Comparison of ENCODE assay signal across 1 cellular context in genomic region chr5:75235711-75236110, GRCh38.
TF ChIP-seq lines count a peak whose summit lies in the region.

No MANE protein-coding gene starts in this region.

TF ChIP-seq in HepG2, 621 proteins besides CTCF, POLR2A, EP300 and RAD21:
- TF ChIP-seq, protein P1, sequence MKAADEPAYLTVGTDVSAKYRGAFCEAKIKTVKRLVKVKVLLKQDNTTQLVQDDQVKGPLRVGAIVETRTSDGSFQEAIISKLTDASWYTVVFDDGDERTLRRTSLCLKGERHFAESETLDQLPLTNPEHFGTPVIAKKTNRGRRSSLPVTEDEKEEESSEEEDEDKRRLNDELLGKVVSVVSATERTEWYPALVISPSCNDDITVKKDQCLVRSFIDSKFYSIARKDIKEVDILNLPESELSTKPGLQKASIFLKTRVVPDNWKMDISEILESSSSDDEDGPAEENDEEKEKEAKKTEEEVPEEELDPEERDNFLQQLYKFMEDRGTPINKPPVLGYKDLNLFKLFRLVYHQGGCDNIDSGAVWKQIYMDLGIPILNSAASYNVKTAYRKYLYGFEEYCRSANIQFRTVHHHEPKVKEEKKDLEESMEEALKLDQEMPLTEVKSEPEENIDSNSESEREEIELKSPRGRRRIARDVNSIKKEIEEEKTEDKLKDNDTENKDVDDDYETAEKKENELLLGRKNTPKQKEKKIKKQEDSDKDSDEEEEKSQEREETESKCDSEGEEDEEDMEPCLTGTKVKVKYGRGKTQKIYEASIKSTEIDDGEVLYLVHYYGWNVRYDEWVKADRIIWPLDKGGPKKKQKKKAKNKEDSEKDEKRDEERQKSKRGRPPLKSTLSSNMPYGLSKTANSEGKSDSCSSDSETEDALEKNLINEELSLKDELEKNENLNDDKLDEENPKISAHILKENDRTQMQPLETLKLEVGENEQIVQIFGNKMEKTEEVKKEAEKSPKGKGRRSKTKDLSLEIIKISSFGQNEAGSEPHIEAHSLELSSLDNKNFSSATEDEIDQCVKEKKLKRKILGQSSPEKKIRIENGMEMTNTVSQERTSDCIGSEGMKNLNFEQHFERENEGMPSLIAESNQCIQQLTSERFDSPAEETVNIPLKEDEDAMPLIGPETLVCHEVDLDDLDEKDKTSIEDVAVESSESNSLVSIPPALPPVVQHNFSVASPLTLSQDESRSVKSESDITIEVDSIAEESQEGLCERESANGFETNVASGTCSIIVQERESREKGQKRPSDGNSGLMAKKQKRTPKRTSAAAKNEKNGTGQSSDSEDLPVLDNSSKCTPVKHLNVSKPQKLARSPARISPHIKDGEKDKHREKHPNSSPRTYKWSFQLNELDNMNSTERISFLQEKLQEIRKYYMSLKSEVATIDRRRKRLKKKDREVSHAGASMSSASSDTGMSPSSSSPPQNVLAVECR (CRISPR knock-in tag; IDR thresholded peaks at IDR 0.05; ENCODE audit: borderline replicate concordance) = 0 out of 2 replicates have a peak, but pooled peaks have one; percentile 1
- TF ChIP-seq MTERF4 (CRISPR knock-in tag; IDR thresholded peaks at IDR 0.05) = 0 out of 2 replicates have a peak, but pooled peaks have one; percentile 35
- TF ChIP-seq, protein P2, sequence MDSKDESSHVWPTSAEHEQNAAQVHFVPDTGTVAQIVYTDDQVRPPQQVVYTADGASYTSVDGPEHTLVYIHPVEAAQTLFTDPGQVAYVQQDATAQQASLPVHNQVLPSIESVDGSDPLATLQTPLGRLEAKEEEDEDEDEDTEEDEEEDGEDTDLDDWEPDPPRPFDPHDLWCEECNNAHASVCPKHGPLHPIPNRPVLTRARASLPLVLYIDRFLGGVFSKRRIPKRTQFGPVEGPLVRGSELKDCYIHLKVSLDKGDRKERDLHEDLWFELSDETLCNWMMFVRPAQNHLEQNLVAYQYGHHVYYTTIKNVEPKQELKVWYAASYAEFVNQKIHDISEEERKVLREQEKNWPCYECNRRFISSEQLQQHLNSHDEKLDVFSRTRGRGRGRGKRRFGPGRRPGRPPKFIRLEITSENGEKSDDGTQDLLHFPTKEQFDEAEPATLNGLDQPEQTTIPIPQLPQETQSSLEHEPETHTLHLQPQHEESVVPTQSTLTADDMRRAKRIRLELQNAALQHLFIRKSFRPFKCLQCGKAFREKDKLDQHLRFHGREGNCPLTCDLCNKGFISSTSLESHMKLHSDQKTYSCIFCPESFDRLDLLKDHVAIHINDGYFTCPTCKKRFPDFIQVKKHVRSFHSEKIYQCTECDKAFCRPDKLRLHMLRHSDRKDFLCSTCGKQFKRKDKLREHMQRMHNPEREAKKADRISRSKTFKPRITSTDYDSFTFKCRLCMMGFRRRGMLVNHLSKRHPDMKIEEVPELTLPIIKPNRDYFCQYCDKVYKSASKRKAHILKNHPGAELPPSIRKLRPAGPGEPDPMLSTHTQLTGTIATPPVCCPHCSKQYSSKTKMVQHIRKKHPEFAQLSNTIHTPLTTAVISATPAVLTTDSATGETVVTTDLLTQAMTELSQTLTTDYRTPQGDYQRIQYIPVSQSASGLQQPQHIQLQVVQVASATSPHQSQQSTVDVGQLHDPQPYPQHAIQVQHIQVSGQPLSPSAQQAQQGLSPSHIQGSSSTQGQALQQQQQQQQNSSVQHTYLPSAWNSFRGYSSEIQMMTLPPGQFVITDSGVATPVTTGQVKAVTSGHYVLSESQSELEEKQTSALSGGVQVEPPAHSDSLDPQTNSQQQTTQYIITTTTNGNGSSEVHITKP (CRISPR knock-in tag; IDR thresholded peaks at IDR 0.05; ENCODE audit: low read depth) = no peak
TF ChIP-seq in HepG2: peak in this region for 2.
